In the genomic region with DNA sequence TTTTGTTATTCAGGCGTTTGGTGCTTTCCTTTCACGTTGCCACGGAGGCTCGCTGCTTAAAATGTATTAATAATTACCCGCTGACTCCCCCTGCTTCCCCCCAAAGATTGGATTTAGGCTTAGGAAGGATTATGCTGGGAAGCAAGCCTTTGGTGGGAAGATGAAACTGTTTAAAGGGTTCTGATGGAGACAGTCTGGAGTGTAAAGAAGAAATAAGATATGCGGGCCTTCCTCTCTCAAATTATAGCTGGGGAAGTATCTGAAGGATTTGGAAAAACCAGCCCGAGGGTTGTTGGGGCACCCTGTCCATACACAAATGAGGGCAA, we compare ENCODE assay signal across 8 cellular contexts. TPM values are rescaled to one million over a fixed set of nuclear protein-coding genes. Genes with fewer than 3 reads are reported as not detected.
DNase-seq lines count a peak whose midpoint lies in the region; TF ChIP-seq lines count a peak whose summit lies in the region.

No MANE protein-coding gene starts in this region.

- no peak overlapping the region for H3K27ac ChIP-seq in SJCRH30

- H3K27me3 Mint-ChIP-seq in progenitor cell of endocrine pancreas, result peaks cover 3% of the 10 kb centered on the region

- peaks cover 23% of the 10 kb centered on the region; the same call in 1 of the 2 replicates for H3K4me1 ChIP-seq in ES-I3 (ENCODE audit: insufficient read depth, low read length)
- peaks cover 28% of the 10 kb centered on the region for H3K4me1 ChIP-seq in SJCRH30

- H3K27ac Mint-ChIP-seq in progenitor cell of endocrine pancreas, result peak overlapping the region; percentile 73

- DNase-seq in SJCRH30, result no peak
- DNase-seq in fibroblast of mammary gland (ENCODE audit: low read depth), result no peak
- no peak for DNase-seq in progenitor cell of endocrine pancreas (ENCODE audit: low spot score, unreplicated experiment)
- DNase-seq in SW 1271 (lab: John Stamatoyannopoulos, UW), result no peak
- no peak for DNase-seq in ecto neural progenitor cell (ENCODE audit: low spot score)
- DNase-seq in SK-N-DZ (ENCODE audit: low spot score), result no peak
- no peak for DNase-seq in GM03348 (ENCODE audit: low spot score)

- peaks cover 6% of the 10 kb centered on the region; the same call in 1 of the 2 replicates for H3K27me3 ChIP-seq in SJCRH30

- no peaks in the 10 kb centered on the region for H3K36me3 ChIP-seq in ES-I3 (ENCODE audit: insufficient read depth, low read length)
- no peaks in the 10 kb centered on the region for H3K36me3 ChIP-seq in SJCRH30

- peak overlapping the region; percentile 91 for H3K4me3 Mint-ChIP-seq in progenitor cell of endocrine pancreas (ENCODE audit: low read depth)

- no peaks in the 10 kb centered on the region for H3K9me3 ChIP-seq in ES-I3 (ENCODE audit: control insufficient read depth, insufficient read depth, low read length)
- no peaks in the 10 kb centered on the region for H3K9me3 ChIP-seq in SJCRH30 (replicated peaks)

- H3K4me3 ChIP-seq in SJCRH30 (peak overlapping the region; percentile 75), fibroblast of mammary gland (ENCODE audit: control insufficient read depth, low read depth, low read length) (peak overlapping the region; percentile 52)

- TF ChIP-seq CTCF in fibroblast of mammary gland (conservative IDR thresholded peaks at IDR 0.05; ENCODE audit: control insufficient read depth, insufficient read depth, low read depth, low read length) (no peak), progenitor cell of endocrine pancreas (IDR thresholded peaks at IDR 0.05; ENCODE audit: unreplicated experiment) (no peak)

- no peaks in the 10 kb centered on the region for H3K36me3 Mint-ChIP-seq in progenitor cell of endocrine pancreas (ENCODE audit: insufficient read depth)

- peak overlapping the region; percentile 88; the same call in 1 of the 2 replicates for H3K9ac ChIP-seq in ES-I3 (ENCODE audit: low read depth, low read length)

- H3K4me1 Mint-ChIP-seq in progenitor cell of endocrine pancreas (ENCODE audit: low read depth), result peaks cover 42% of the 10 kb centered on the region

- H3K9me3 Mint-ChIP-seq in progenitor cell of endocrine pancreas (ENCODE audit: low read depth), result no peaks in the 10 kb centered on the region

RNA-seq across cellular contexts. Expression of gene KSR1, which starts 1.1 kb away (rescaled TPM):
- 35.9 and 37.6 TPM in 2 replicates for total RNA-seq in SJCRH30 (2014; rRNA removed; shearing (Covaris generic))
- total RNA-seq in progenitor cell of endocrine pancreas, result 66.2 and 70.1 TPM in 2 replicates
- polyA plus RNA-seq in SK-N-DZ (2014; cell fraction: cytosol; rRNA removed), result 4.6 and 6.5 TPM in 2 replicates
- polyA plus RNA-seq in SK-N-DZ (2014; cell fraction: nucleus; rRNA removed), result 14.8 and 18.0 TPM in 2 replicates
